In genomic region chr1:8463144-8463927, GRCh38 we compare ENCODE assay signal across 8 cellular contexts.
DNase-seq lines count a peak whose midpoint lies in the region; ATAC-seq and TF ChIP-seq lines count a peak whose summit lies in the region.

No MANE protein-coding gene starts in this region.

- H3K9me3 ChIP-seq in CD4-positive, alpha-beta memory T cell (ENCODE audit: control insufficient read depth in 1 of 2, low read length in 2 of 2): no peaks in the 10 kb centered on the region
- H3K9me3 ChIP-seq in subcutaneous abdominal adipose tissue (ENCODE audit: control insufficient read depth in 5 of 5, low read length in 5 of 5): no peaks in the 10 kb centered on the region

- ATAC-seq in left lobe of liver (peak; percentile 58), HG03045 (IDR thresholded peaks at IDR 0.05; ENCODE audit: unreplicated experiment) (no peak)

- H3K36me3 Mint-ChIP-seq in CD4-positive, alpha-beta memory T cell: peaks cover 16 to 26% of the 10 kb centered on the region in 2 donors
- H3K36me3 Mint-ChIP-seq in brain: peaks cover 24% of the 10 kb centered on the region

- peaks cover 21 to 42% (median 27%) of the 10 kb centered on the region in 4 donors for H3K4me1 Mint-ChIP-seq in CD4-positive, alpha-beta memory T cell
- peaks cover 90% of the 10 kb centered on the region for H3K4me1 Mint-ChIP-seq in brain

- H3K4me1 ChIP-seq in CD4-positive, alpha-beta memory T cell (ENCODE audit: insufficient read depth, low read length): peaks cover 18% of the 10 kb centered on the region
- peaks cover 7 to 33% (median 25%) of the 10 kb centered on the region in 5 donors for H3K4me1 ChIP-seq in subcutaneous abdominal adipose tissue (ENCODE audit: control insufficient read depth in 5 of 5, insufficient read depth in 5 of 5, low read length in 5 of 5)

- no peak overlapping the region for H3K27ac ChIP-seq in CD4-positive, alpha-beta memory T cell (ENCODE audit: low read depth, low read length)
- peak overlapping the region; percentile 43 for H3K27ac ChIP-seq in subcutaneous abdominal adipose tissue (ENCODE audit: low read depth, low read length)

- no peaks in the 10 kb centered on the region for H3K27me3 Mint-ChIP-seq in CD4-positive, alpha-beta memory T cell
- H3K27me3 Mint-ChIP-seq in brain: no peaks in the 10 kb centered on the region

- POLR2A ChIA-PET in CD4-positive, alpha-beta memory T cell (lab: Charles Lee; ENCODE audit: partially characterized antibody): interaction anchor here (0.7 to 1.7 kb wide), 3 partner anchors 32 to 60 kb away, joined by 3 to 4 read pairs (median 3); no protein-coding TSS in a partner anchor

- no peak for TF ChIP-seq CTCF in brain (conservative IDR thresholded peaks at IDR 0.05)

- H3K4me3 Mint-ChIP-seq in CD4-positive, alpha-beta memory T cell: peak overlapping the region in 3 of 8 donors; percentile 4 to 23 (median 9)
- peak overlapping the region; percentile 20 to 69 (median 46) for H3K4me3 Mint-ChIP-seq in brain

- H3K4me3 ChIP-seq in CD4-positive, alpha-beta memory T cell (ENCODE audit: low read length in 2 of 2): no peak overlapping the region
- peak overlapping the region; percentile 4 to 46 (median 21) for H3K4me3 ChIP-seq in subcutaneous abdominal adipose tissue (ENCODE audit: low read depth in 1 of 5, low read length in 5 of 5)

- H3K36me3 ChIP-seq in CD4-positive, alpha-beta memory T cell (ENCODE audit: insufficient read depth, low read length): no peaks in the 10 kb centered on the region
- peaks cover 0 to 9% (median 4%) of the 10 kb centered on the region in 5 donors for H3K36me3 ChIP-seq in subcutaneous abdominal adipose tissue (ENCODE audit: control insufficient read depth in 5 of 5, insufficient read depth in 5 of 5, low read length in 5 of 5)

- no peaks in the 10 kb centered on the region for H3K27me3 ChIP-seq in CD4-positive, alpha-beta memory T cell (ENCODE audit: insufficient read depth, low read length)
- H3K27me3 ChIP-seq in subcutaneous abdominal adipose tissue (ENCODE audit: control insufficient read depth in 5 of 5, insufficient read depth in 4 of 5, low read length in 5 of 5): no peaks in the 10 kb centered on the region

- no peaks in the 10 kb centered on the region for H3K9me3 Mint-ChIP-seq in CD4-positive, alpha-beta memory T cell
- H3K9me3 Mint-ChIP-seq in brain: no peaks in the 10 kb centered on the region

- CTCF ChIA-PET in CD4-positive, alpha-beta memory T cell (lab: Charles Lee; ENCODE audit: partially characterized antibody): interaction anchor here (0.6 to 1.1 kb wide), 3 partner anchors 50 to 397 kb away, joined by 3 read pairs; no protein-coding TSS in a partner anchor

- peak overlapping the region; percentile 44 to 80 (median 77) for H3K27ac Mint-ChIP-seq in CD4-positive, alpha-beta memory T cell
- peak overlapping the region; percentile 89 to 98 (median 91) for H3K27ac Mint-ChIP-seq in brain

- DNase-seq in CD4-positive, alpha-beta memory T cell: peak in 4 of 5 donors; percentile 9 to 19 (median 12)
- peak; percentile 35 for DNase-seq in M059J (ENCODE audit: low read depth)
- DNase-seq in left lobe of liver (ENCODE audit: low spot score): no peak
- no peak for DNase-seq in activated CD4-positive, alpha-beta T cell treated with anti-CD3 and anti-CD28 coated beads, Interleukin-2, amount 50 U/mL, for 48 hours
- DNase-seq in posterior vena cava (ENCODE audit: low spot score): no peak

- intact Hi-C loops in CD4-positive, alpha-beta memory T cell (cut with micrococcal nuclease): no loop called here
- intact Hi-C loops in posterior vena cava (cut with DNase I): no loop called here

- H3K9ac ChIP-seq in subcutaneous abdominal adipose tissue (ENCODE audit: low read length in 5 of 5): peak overlapping the region in 4 of 5 donors; percentile 2 to 74 (median 27)

Comparison
In these comparisons a context has a peak if more than half of its experiments do, and no peak if none do; other contexts are left out.
1. DNase-seq: peak in CD4-positive, alpha-beta memory T cell (4 of 5) and M059J (single experiment); none in left lobe of liver (single experiment), activated CD4-positive, alpha-beta T cell treated with anti-CD3 and anti-CD28 coated beads, Interleukin-2, amount 50 U/mL, for 48 hours (0 of 2) and posterior vena cava (single experiment).
2. H3K4me3 ChIP-seq: peak in subcutaneous abdominal adipose tissue (5 of 5); none in CD4-positive, alpha-beta memory T cell (0 of 2).